Comparison of ENCODE assay signal across 2 cellular contexts in genomic region chr1:87344231-87344630, GRCh38.
TF ChIP-seq lines count a peak whose summit lies in the region.

No MANE protein-coding gene starts in this region.

TF ChIP-seq in GM23338, 12 proteins besides CTCF, POLR2A, EP300 and RAD21:
- TF ChIP-seq, protein P1, sequence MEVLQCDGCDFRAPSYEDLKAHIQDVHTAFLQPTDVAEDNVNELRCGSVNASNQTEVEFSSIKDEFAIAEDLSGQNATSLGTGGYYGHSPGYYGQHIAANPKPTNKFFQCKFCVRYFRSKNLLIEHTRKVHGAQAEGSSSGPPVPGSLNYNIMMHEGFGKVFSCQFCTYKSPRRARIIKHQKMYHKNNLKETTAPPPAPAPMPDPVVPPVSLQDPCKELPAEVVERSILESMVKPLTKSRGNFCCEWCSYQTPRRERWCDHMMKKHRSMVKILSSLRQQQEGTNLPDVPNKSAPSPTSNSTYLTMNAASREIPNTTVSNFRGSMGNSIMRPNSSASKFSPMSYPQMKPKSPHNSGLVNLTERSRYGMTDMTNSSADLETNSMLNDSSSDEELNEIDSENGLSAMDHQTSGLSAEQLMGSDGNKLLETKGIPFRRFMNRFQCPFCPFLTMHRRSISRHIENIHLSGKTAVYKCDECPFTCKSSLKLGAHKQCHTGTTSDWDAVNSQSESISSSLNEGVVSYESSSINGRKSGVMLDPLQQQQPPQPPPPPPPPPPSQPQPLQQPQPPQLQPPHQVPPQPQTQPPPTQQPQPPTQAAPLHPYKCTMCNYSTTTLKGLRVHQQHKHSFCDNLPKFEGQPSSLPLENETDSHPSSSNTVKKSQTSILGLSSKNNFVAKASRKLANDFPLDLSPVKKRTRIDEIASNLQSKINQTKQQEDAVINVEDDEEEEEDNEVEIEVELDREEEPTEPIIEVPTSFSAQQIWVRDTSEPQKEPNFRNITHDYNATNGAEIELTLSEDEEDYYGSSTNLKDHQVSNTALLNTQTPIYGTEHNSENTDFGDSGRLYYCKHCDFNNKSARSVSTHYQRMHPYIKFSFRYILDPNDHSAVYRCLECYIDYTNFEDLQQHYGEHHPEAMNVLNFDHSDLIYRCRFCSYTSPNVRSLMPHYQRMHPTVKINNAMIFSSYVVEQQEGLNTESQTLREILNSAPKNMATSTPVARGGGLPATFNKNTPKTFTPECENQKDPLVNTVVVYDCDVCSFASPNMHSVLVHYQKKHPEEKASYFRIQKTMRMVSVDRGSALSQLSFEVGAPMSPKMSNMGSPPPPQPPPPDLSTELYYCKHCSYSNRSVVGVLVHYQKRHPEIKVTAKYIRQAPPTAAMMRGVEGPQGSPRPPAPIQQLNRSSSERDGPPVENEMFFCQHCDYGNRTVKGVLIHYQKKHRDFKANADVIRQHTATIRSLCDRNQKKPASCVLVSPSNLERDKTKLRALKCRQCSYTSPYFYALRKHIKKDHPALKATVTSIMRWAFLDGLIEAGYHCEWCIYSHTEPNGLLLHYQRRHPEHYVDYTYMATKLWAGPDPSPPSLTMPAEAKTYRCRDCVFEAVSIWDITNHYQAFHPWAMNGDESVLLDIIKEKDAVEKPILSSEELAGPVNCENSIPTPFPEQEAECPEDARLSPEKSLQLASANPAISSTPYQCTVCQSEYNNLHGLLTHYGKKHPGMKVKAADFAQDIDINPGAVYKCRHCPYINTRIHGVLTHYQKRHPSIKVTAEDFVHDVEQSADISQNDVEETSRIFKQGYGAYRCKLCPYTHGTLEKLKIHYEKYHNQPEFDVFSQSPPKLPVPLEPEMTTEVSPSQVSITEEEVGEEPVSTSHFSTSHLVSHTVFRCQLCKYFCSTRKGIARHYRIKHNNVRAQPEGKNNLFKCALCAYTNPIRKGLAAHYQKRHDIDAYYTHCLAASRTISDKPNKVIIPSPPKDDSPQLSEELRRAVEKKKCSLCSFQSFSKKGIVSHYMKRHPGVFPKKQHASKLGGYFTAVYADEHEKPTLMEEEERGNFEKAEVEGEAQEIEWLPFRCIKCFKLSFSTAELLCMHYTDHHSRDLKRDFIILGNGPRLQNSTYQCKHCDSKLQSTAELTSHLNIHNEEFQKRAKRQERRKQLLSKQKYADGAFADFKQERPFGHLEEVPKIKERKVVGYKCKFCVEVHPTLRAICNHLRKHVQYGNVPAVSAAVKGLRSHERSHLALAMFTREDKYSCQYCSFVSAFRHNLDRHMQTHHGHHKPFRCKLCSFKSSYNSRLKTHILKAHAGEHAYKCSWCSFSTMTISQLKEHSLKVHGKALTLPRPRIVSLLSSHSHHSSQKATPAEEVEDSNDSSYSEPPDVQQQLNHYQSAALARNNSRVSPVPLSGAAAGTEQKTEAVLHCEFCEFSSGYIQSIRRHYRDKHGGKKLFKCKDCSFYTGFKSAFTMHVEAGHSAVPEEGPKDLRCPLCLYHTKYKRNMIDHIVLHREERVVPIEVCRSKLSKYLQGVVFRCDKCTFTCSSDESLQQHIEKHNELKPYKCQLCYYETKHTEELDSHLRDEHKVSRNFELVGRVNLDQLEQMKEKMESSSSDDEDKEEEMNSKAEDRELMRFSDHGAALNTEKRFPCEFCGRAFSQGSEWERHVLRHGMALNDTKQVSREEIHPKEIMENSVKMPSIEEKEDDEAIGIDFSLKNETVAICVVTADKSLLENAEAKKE (CRISPR knock-in tag; IDR thresholded peaks at IDR 0.05), result no peak
- no peak for TF ChIP-seq ZNF331 (CRISPR knock-in tag; IDR thresholded peaks at IDR 0.05; ENCODE audit: low read depth)
- no peak for TF ChIP-seq EZH2 (IDR thresholded peaks at IDR 0.05; ENCODE audit: low read depth, unreplicated experiment)
- TF ChIP-seq CREB1 (CRISPR knock-in tag; IDR thresholded peaks at IDR 0.05; ENCODE audit: low read depth), result no peak
- no peak for TF ChIP-seq JUNB (IDR thresholded peaks at IDR 0.05; ENCODE audit: unreplicated experiment)
- no peak for TF ChIP-seq EZH2phosphoT487 (IDR thresholded peaks at IDR 0.05; ENCODE audit: unreplicated experiment)
- TF ChIP-seq NANOG (IDR thresholded peaks at IDR 0.05; ENCODE audit: borderline replicate concordance), result no peak
- TF ChIP-seq REST (IDR thresholded peaks at IDR 0.05; ENCODE audit: unreplicated experiment), result no peak
- TF ChIP-seq POLR2AphosphoS5 (IDR thresholded peaks at IDR 0.05; ENCODE audit: low read depth), result no peak
- TF ChIP-seq ETS1 (IDR thresholded peaks at IDR 0.05), result no peak
- TF ChIP-seq STAT1 (IDR thresholded peaks at IDR 0.05; ENCODE audit: unreplicated experiment), result no peak
- TF ChIP-seq ZNF114 (CRISPR knock-in tag; IDR thresholded peaks at IDR 0.05), result no peak

TF ChIP-seq in WTC11, 78 proteins besides CTCF, POLR2A, EP300 and RAD21:
- TF ChIP-seq ZNF396 (CRISPR knock-in tag; IDR thresholded peaks at IDR 0.05; ENCODE audit: borderline replicate concordance) (no peak), NR1H2 (CRISPR knock-in tag; IDR thresholded peaks at IDR 0.05) (no peak), OVOL2 (CRISPR knock-in tag; IDR thresholded peaks at IDR 0.05; ENCODE audit: borderline replicate concordance) (no peak), EMX1 (CRISPR knock-in tag; IDR thresholded peaks at IDR 0.05) (no peak), JUN (CRISPR knock-in tag; IDR thresholded peaks at IDR 0.05) (no peak), NFYB (CRISPR knock-in tag; conservative IDR thresholded peaks at IDR 0.05; ENCODE audit: low read depth) (no peak), FOXJ3 (CRISPR knock-in tag; IDR thresholded peaks at IDR 0.05; ENCODE audit: borderline replicate concordance) (no peak), HMGA2 (CRISPR knock-in tag; IDR thresholded peaks at IDR 0.05) (no peak), NR2C2 (CRISPR knock-in tag; IDR thresholded peaks at IDR 0.05) (no peak), IRF2 (CRISPR knock-in tag; IDR thresholded peaks at IDR 0.05; ENCODE audit: borderline replicate concordance, low read depth) (no peak), ESRRA (CRISPR knock-in tag; IDR thresholded peaks at IDR 0.05; ENCODE audit: borderline replicate concordance) (no peak), GRHL2 (CRISPR knock-in tag; IDR thresholded peaks at IDR 0.05; ENCODE audit: insufficient replicate concordance, severe bottlenecking) (no peak), MAX (CRISPR knock-in tag; IDR thresholded peaks at IDR 0.05) (no peak), RELA (CRISPR knock-in tag; IDR thresholded peaks at IDR 0.05; ENCODE audit: borderline replicate concordance) (no peak)
